Comparison of ENCODE assay signal across 17 cellular contexts in the genomic region with DNA sequence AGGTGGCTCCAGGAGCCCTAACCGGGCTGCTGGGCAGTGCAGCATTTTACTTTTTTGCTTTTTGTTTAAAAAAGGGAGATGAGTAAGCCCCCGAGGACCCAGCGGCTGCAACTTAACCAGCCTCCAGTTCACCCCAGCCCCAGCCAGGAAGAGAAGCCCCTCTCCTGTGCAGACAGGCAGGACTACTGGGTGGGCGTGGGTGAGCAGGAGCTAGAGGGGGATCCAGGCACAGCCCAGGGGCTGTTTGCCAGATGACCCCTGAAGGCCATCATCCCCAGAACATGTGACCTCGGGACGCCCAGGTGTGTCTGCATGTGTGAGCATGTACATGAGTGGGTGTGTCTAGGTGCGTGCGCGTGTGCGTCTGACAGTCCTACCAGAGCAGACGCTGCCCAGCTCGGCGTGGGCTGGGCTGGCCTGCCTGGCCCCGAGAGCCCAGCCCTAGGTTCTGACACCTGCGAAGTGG. TPM values are rescaled to one million over a fixed set of nuclear protein-coding genes. Genes with fewer than 3 reads are reported as not detected.
DNase-seq lines count a peak whose midpoint lies in the region; ATAC-seq and TF ChIP-seq lines count a peak whose summit lies in the region.
"Had no signal": no experiment of that assay in that cellular context is flagged by ENCODE, and none has a peak within 500 bp of the region (broad histone marks: within the 10 kb centered on the region; RNA-seq: fewer than 3 reads in every experiment).

No MANE protein-coding gene starts in this region.

- DNase-seq in natural killer cell, result peak; percentile 14
- DNase-seq in natural killer cell treated with Interleukin-12 subunit alpha and Interleukin-12 subunit beta and Interleukin-15 and Interleukin-18, amount 100 ng/mL, for 72 hours (ENCODE audit: low spot score), result no peak
- no peak for DNase-seq in RWPE1 (ENCODE audit: low spot score)
- peak; percentile 16 for DNase-seq in glutamatergic neuron
- DNase-seq in upper lobe of right lung, result peak; percentile 55
- no peak for DNase-seq in A172 (ENCODE audit: low spot score)
- DNase-seq in NCI-H128 (lab: John Stamatoyannopoulos, UW; ENCODE audit: unreplicated experiment), result no peak
- DNase-seq in inferior parietal cortex (ENCODE audit: extremely low spot score), result no peak
- DNase-seq: activated T-cell treated with anti-CD3 and anti-CD28 coated beads, Interleukin-2, amount 50 U/mL, for 4 hours; esophagus squamous epithelium; Kasumi-1; NCI-H1105; NCI-H524; SIG-M5 had no signal

- intact Hi-C loops in natural killer cell (cut with micrococcal nuclease), result no loop called here
- intact Hi-C loops in upper lobe of right lung (cut with DNase I), result no loop called here

- POLR2A ChIA-PET in RWPE1 (lab: Yijun Ruan, JAX; ENCODE audit: low non-redundant PET), result no interaction called here

- H3K4me3 ChIP-seq in upper lobe of right lung, result no peak overlapping the region
- H3K4me3 ChIP-seq: cardiac muscle cell, esophagus squamous epithelium had no signal

- no peak for TF ChIP-seq CTCF in natural killer cell (IDR thresholded peaks at IDR 0.05)
- TF ChIP-seq CTCF in RWPE1 (conservative IDR thresholded peaks at IDR 0.05; ENCODE audit: low read depth), result no peak
- TF ChIP-seq CTCF in glutamatergic neuron (IDR thresholded peaks at IDR 0.05; ENCODE audit: partially characterized antibody, unreplicated experiment), result no peak
- TF ChIP-seq CTCF in upper lobe of right lung (IDR thresholded peaks at IDR 0.05), result no peak

- no peaks in the 10 kb centered on the region for H3K9me3 ChIP-seq in upper lobe of right lung
- H3K9me3 ChIP-seq: esophagus squamous epithelium had no signal

- H3K27me3 Mint-ChIP-seq in natural killer cell (ENCODE audit: low read depth in 2 of 2) (no peaks in the 10 kb centered on the region), glutamatergic neuron (ENCODE audit: unreplicated experiment) (peaks cover 4% of the 10 kb centered on the region)
- H3K27me3 Mint-ChIP-seq in natural killer cell treated with Interleukin-12 subunit alpha and Interleukin-12 subunit beta and Interleukin-15 and Interleukin-18, amount 100 ng/mL, for 72 hours, result no peaks in the 10 kb centered on the region
- H3K27me3 Mint-ChIP-seq: memory B cell; stimulated activated naive CD8-positive, alpha-beta T cell treated with anti-CD3 and anti-CD28 coated beads, Interleukin-15, Interleukin-2, amounts not matched to agents 100 ng/mL and 50 ng/mL, for 24 hours had no signal

- H3K27ac ChIP-seq in RWPE1 (peak overlapping the region; percentile 66), upper lobe of right lung (no peak overlapping the region)
- H3K27ac ChIP-seq: cardiac muscle cell, esophagus squamous epithelium had no signal

- H3K27ac Mint-ChIP-seq in natural killer cell (peak overlapping the region in 1 of 2 donors; percentile 38), glutamatergic neuron (ENCODE audit: unreplicated experiment) (no peak overlapping the region)
- no peak overlapping the region for H3K27ac Mint-ChIP-seq in natural killer cell treated with Interleukin-12 subunit alpha and Interleukin-12 subunit beta and Interleukin-15 and Interleukin-18, amount 100 ng/mL, for 72 hours
- H3K27ac Mint-ChIP-seq: memory B cell; stimulated activated naive CD8-positive, alpha-beta T cell treated with anti-CD3 and anti-CD28 coated beads, Interleukin-15, Interleukin-2, amounts not matched to agents 100 ng/mL and 50 ng/mL, for 24 hours had no signal

- H3K4me1 ChIP-seq in upper lobe of right lung, result peaks cover 11% of the 10 kb centered on the region

- no peak overlapping the region for H3K4me3 Mint-ChIP-seq in natural killer cell
- H3K4me3 Mint-ChIP-seq in natural killer cell treated with Interleukin-12 subunit alpha and Interleukin-12 subunit beta and Interleukin-15 and Interleukin-18, amount 100 ng/mL, for 72 hours, result no peak overlapping the region
- H3K4me3 Mint-ChIP-seq in glutamatergic neuron (ENCODE audit: unreplicated experiment), result no peak overlapping the region
- H3K4me3 Mint-ChIP-seq: activated T-cell treated with anti-CD3 and anti-CD28 coated beads, Interleukin-2, amount 50 U/mL, for 4 hours; memory B cell; stimulated activated naive CD8-positive, alpha-beta T cell treated with anti-CD3 and anti-CD28 coated beads, Interleukin-15, Interleukin-2, amounts not matched to agents 100 ng/mL and 50 ng/mL, for 24 hours had no signal

- H3K9me3 Mint-ChIP-seq in natural killer cell (no peaks in the 10 kb centered on the region), glutamatergic neuron (ENCODE audit: unreplicated experiment) (peaks cover 11% of the 10 kb centered on the region)
- H3K9me3 Mint-ChIP-seq in natural killer cell treated with Interleukin-12 subunit alpha and Interleukin-12 subunit beta and Interleukin-15 and Interleukin-18, amount 100 ng/mL, for 72 hours, result no peaks in the 10 kb centered on the region
- H3K9me3 Mint-ChIP-seq: activated T-cell treated with anti-CD3 and anti-CD28 coated beads, Interleukin-2, amount 50 U/mL, for 4 hours; memory B cell; stimulated activated naive CD8-positive, alpha-beta T cell treated with anti-CD3 and anti-CD28 coated beads, Interleukin-15, Interleukin-2, amounts not matched to agents 100 ng/mL and 50 ng/mL, for 24 hours had no signal

- CTCF ChIA-PET in RWPE1 (lab: Yijun Ruan, JAX), result no interaction called here

- ATAC-seq in natural killer cell (no peak), upper lobe of right lung (no peak)
- ATAC-seq in natural killer cell treated with Interleukin-12 subunit alpha and Interleukin-12 subunit beta and Interleukin-15 and Interleukin-18, amount 100 ng/mL, for 72 hours, result no peak
- ATAC-seq: activated T-cell treated with anti-CD3 and anti-CD28 coated beads, Interleukin-2, amount 50 U/mL, for 4 hours had no signal

- no peaks in the 10 kb centered on the region for H3K27me3 ChIP-seq in upper lobe of right lung
- H3K27me3 ChIP-seq: cardiac muscle cell, esophagus squamous epithelium had no signal

- H3K36me3 Mint-ChIP-seq in natural killer cell, result no peaks in the 10 kb centered on the region
- no peaks in the 10 kb centered on the region for H3K36me3 Mint-ChIP-seq in natural killer cell treated with Interleukin-12 subunit alpha and Interleukin-12 subunit beta and Interleukin-15 and Interleukin-18, amount 100 ng/mL, for 72 hours
- H3K36me3 Mint-ChIP-seq in glutamatergic neuron (ENCODE audit: unreplicated experiment), result peaks cover 5% of the 10 kb centered on the region

- H3K36me3 ChIP-seq in upper lobe of right lung, result peaks cover 66% of the 10 kb centered on the region

- H3K4me1 Mint-ChIP-seq in natural killer cell (peaks cover 7 to 13% of the 10 kb centered on the region in 2 donors), glutamatergic neuron (ENCODE audit: low read depth, unreplicated experiment) (peaks cover 4% of the 10 kb centered on the region)
- H3K4me1 Mint-ChIP-seq in natural killer cell treated with Interleukin-12 subunit alpha and Interleukin-12 subunit beta and Interleukin-15 and Interleukin-18, amount 100 ng/mL, for 72 hours (ENCODE audit: low read depth in 2 of 2), result peaks cover 8 to 9% of the 10 kb centered on the region in 2 donors

RNA-seq across cellular contexts. Expression of a gene that starts 7.6 kb away (rescaled TPM):
- total RNA-seq in natural killer cell (10 to 100 TPM; 38.0 to 50.3 (median 49.4) TPM), glutamatergic neuron (ENCODE audit: unreplicated experiment) (15.6 TPM), upper lobe of right lung (13.0 TPM)
- 10 to 100 TPM; 17.6 to 30.0 TPM for total RNA-seq in natural killer cell treated with Interleukin-12 subunit alpha and Interleukin-12 subunit beta and Interleukin-15 and Interleukin-18, amount 100 ng/mL, for 72 hours
- 19.9 and 60.5 TPM in 2 replicates for total RNA-seq in A172 (2014; rRNA removed; shearing (Covaris generic))

RNA-seq across cellular contexts. Expression of a gene that starts 7.6 kb away (rescaled TPM):
- 1 to 10 TPM; 2.6 to 6.9 (median 3.3) TPM for total RNA-seq in natural killer cell
- total RNA-seq in natural killer cell treated with Interleukin-12 subunit alpha and Interleukin-12 subunit beta and Interleukin-15 and Interleukin-18, amount 100 ng/mL, for 72 hours, result 1 to 10 TPM; 3.8 to 6.1 TPM
- total RNA-seq in glutamatergic neuron (ENCODE audit: unreplicated experiment), result 6.8 TPM
- total RNA-seq in upper lobe of right lung, result 2.7 TPM
- total RNA-seq in A172 (2014; rRNA removed; shearing (Covaris generic)), result 0.24 and 0.62 TPM in 2 replicates

RNA-seq across cellular contexts. Expression of a gene that starts 12.3 kb away (rescaled TPM):
- total RNA-seq in natural killer cell (100 to 1,000 TPM; 141 to 172 (median 166) TPM), glutamatergic neuron (ENCODE audit: unreplicated experiment) (143 TPM), upper lobe of right lung (72.7 TPM)
- total RNA-seq in natural killer cell treated with Interleukin-12 subunit alpha and Interleukin-12 subunit beta and Interleukin-15 and Interleukin-18, amount 100 ng/mL, for 72 hours, result 10 to 100 TPM; 13.9 to 14.5 TPM
- 14.6 and 18.4 TPM in 2 replicates for total RNA-seq in A172 (2014; rRNA removed; shearing (Covaris generic))

Comparison
In these comparisons a context has a peak if more than half of its experiments do, and no peak if none do; other contexts are left out.
1. DNase-seq: peak in natural killer cell (single experiment), glutamatergic neuron (single experiment) and upper lobe of right lung (single experiment); none in natural killer cell treated with Interleukin-12 subunit alpha and Interleukin-12 subunit beta and Interleukin-15 and Interleukin-18, amount 100 ng/mL, for 72 hours (single experiment), RWPE1 (single experiment), A172 (single experiment), NCI-H128 (single experiment) and inferior parietal cortex (single experiment).